Comparison of ENCODE assay signal across 14 cellular contexts in the genomic region with DNA sequence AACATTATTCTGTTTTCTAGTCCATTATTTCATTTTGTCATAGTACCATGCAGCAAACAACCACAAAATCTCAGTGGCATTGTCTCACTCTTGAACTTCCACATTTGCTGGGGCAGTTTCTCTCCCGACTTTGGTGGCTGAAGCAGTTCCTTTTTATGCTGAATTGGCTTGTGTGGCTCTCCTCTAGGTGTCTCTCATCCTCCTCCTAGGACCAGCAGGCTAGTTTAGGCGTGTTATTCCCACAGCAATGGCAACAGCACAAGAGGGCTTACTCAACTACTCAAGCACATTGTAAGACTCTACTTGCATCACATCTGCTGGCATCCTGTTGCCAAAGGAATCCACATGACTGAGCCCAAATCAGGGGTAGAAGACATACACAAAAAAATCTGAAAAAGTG.
DNase-seq lines count a peak whose midpoint lies in the region; TF ChIP-seq lines count a peak whose summit lies in the region.
"Had no signal": no experiment of that assay in that cellular context is flagged by ENCODE, and none has a peak within 500 bp of the region (broad histone marks: within the 10 kb centered on the region; RNA-seq: fewer than 3 reads in every experiment).

No MANE protein-coding gene starts in this region.

- H3K9me3 ChIP-seq in adrenal gland (replicated peaks in 1 of 3), result no peaks in the 10 kb centered on the region
- H3K9me3 ChIP-seq: uterus had no signal

- TF ChIP-seq CTCF in adrenal gland (IDR thresholded peaks at IDR 0.05), result no peak

- no peak overlapping the region for H3K27ac ChIP-seq in adrenal gland
- H3K27ac ChIP-seq: uterus had no signal

- no peaks in the 10 kb centered on the region for H3K36me3 ChIP-seq in adrenal gland (replicated peaks in 1 of 2)
- H3K36me3 ChIP-seq: uterus had no signal

- H3K27me3 ChIP-seq in adrenal gland, result no peaks in the 10 kb centered on the region
- H3K27me3 ChIP-seq: uterus had no signal

- WGBS in adrenal gland, 4 donors, result 32 to 42% (median 35%) methylated on average over 2 of the region's 2 CpGs

- no peak overlapping the region for H3K4me3 ChIP-seq in adrenal gland
- H3K4me3 ChIP-seq: uterus had no signal

- intact Hi-C loops in adrenal gland (cut with DNase I), result no loop called here

- no peaks in the 10 kb centered on the region for H3K4me1 ChIP-seq in adrenal gland (replicated peaks in 1 of 2)
- H3K4me1 ChIP-seq: uterus had no signal

- peak; percentile 20 for DNase-seq in NCI-H82 (lab: John Stamatoyannopoulos, UW)
- DNase-seq in NCI-H82 treated with DMSO at 0.1 percent for 48 hours (lab: John Stamatoyannopoulos, UW; ENCODE audit: unreplicated experiment), result no peak
- DNase-seq in NCI-H69 (lab: John Stamatoyannopoulos, UW), result peak; percentile 36
- DNase-seq in UCSD-AML1 (lab: John Stamatoyannopoulos, UW; ENCODE audit: unreplicated experiment), result peak; percentile 13
- peak; percentile 4 for DNase-seq in pons (ENCODE audit: low spot score)
- DNase-seq in adrenal gland, result no peak
- no peak for DNase-seq in NCI-H1436 (lab: John Stamatoyannopoulos, UW)
- no peak for DNase-seq in occipital lobe (lab: John Stamatoyannopoulos, UW)
- DNase-seq: ACHN; activated CD4-positive, alpha-beta T cell treated with anti-CD3 and anti-CD28 coated beads for 48 hours; amygdala; NCI-H1048; NCI-H446 treated with DMSO at 0.1 percent for 48 hours; uterus had no signal

- no peak for TF ChIP-seq POLR2A in adrenal gland (IDR thresholded peaks at IDR 0.05)

Comparison
In these comparisons a context has a peak if more than half of its experiments do, and no peak if none do; other contexts are left out.
1. DNase-seq: peak in NCI-H82 (single experiment), NCI-H69 (single experiment), UCSD-AML1 (single experiment) and pons (single experiment); none in NCI-H82 treated with DMSO at 0.1 percent for 48 hours (single experiment), adrenal gland (0 of 7), NCI-H1436 (single experiment) and occipital lobe (single experiment).